9 cellular contexts compared by ENCODE assay signal in the genomic region with DNA sequence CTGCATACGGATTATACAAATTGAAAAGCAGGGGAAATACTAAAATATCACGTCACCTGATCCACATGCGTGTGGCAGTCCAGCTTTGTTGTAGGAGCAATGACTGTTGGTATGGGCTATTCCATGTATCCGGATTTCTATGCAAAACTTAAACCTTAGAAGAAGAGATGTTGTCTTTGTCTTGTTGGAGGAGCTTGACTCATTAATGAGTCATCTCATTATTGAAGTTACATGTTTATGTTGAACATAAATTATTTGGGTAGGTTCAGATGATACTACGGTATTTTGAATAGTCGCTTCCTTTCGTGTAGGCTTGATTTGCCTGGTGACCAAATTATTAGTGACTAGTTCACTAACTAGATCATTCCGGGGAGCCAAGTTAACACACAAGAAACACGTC. TPM values are rescaled to one million over a fixed set of nuclear protein-coding genes. Genes with fewer than 3 reads are reported as not detected.
A peak's percentile ranks its signal among the peaks of the same experiment; 100 is the strongest.
DNase-seq lines count a peak whose midpoint lies in the region; ATAC-seq lines count a peak whose summit lies in the region.
"Had no signal": no experiment of that assay in that cellular context is flagged by ENCODE, and none has a peak within 500 bp of the region (broad histone marks: within the 10 kb centered on the region; RNA-seq: fewer than 3 reads in every experiment).

No MANE protein-coding gene starts in this region.

- no peak for DNase-seq in CD8-positive, alpha-beta memory T cell
- DNase-seq in HPDE6-E6E7 (ENCODE audit: extremely low spot score) (peak; percentile 12), naive B cell (no peak), NCI-H2196 (lab: John Stamatoyannopoulos, UW; ENCODE audit: unreplicated experiment) (no peak)
- no peak for DNase-seq in activated naive CD8-positive, alpha-beta T cell treated with anti-CD3 and anti-CD28 coated beads for 36 hours

- no peak overlapping the region for H3K4me3 ChIP-seq in CD8-positive, alpha-beta memory T cell (ENCODE audit: low read length)

- peaks cover 20 to 48% (median 36%) of the 10 kb centered on the region in 3 donors for H3K4me1 Mint-ChIP-seq in CD8-positive, alpha-beta memory T cell
- H3K4me1 Mint-ChIP-seq in activated naive CD8-positive, alpha-beta T cell treated with anti-CD3 and anti-CD28 coated beads for 36 hours = peaks cover 29% of the 10 kb centered on the region
- peaks cover 12 to 32% (median 21%) of the 10 kb centered on the region in 3 donors for H3K4me1 Mint-ChIP-seq in naive B cell

- H3K4me1 ChIP-seq in CD8-positive, alpha-beta memory T cell (ENCODE audit: insufficient read depth, low read length) = peaks cover 19% of the 10 kb centered on the region

- H3K27ac ChIP-seq in CD8-positive, alpha-beta memory T cell (ENCODE audit: low read depth, low read length) = no peak overlapping the region

- POLR2A ChIA-PET in CD8-positive, alpha-beta memory T cell (lab: Charles Lee) = interaction anchor here (0.8 to 1.2 kb wide), 3 partner anchors 9 to 421 kb away, joined by 3 to 11 read pairs (median 3); a partner anchor contains a TSS

- no peaks in the 10 kb centered on the region for H3K9me3 Mint-ChIP-seq in CD8-positive, alpha-beta memory T cell
- H3K9me3 Mint-ChIP-seq in activated naive CD8-positive, alpha-beta T cell treated with anti-CD3 and anti-CD28 coated beads for 36 hours = no peaks in the 10 kb centered on the region
- no peaks in the 10 kb centered on the region for H3K9me3 Mint-ChIP-seq in naive B cell

- H3K4me3 Mint-ChIP-seq in CD8-positive, alpha-beta memory T cell = peak overlapping the region; percentile 27 to 97 (median 94)
- peak overlapping the region; percentile 92 for H3K4me3 Mint-ChIP-seq in activated naive CD8-positive, alpha-beta T cell treated with anti-CD3 and anti-CD28 coated beads for 36 hours
- peak overlapping the region in 6 of 8 donors; percentile 24 to 96 (median 92) for H3K4me3 Mint-ChIP-seq in naive B cell

- H3K27ac Mint-ChIP-seq in CD8-positive, alpha-beta memory T cell = peak overlapping the region in 2 of 8 donors; percentile 55 to 73
- H3K27ac Mint-ChIP-seq in activated naive CD8-positive, alpha-beta T cell treated with anti-CD3 and anti-CD28 coated beads for 36 hours = no peak overlapping the region
- H3K27ac Mint-ChIP-seq in naive B cell = peak overlapping the region in 1 of 6 donors; percentile 49

- peaks cover 0 to 23% (median 7%) of the 10 kb centered on the region in 3 donors for H3K36me3 Mint-ChIP-seq in CD8-positive, alpha-beta memory T cell
- peaks cover 19% of the 10 kb centered on the region for H3K36me3 Mint-ChIP-seq in activated naive CD8-positive, alpha-beta T cell treated with anti-CD3 and anti-CD28 coated beads for 36 hours
- peaks cover 2 to 7% of the 10 kb centered on the region in 2 donors for H3K36me3 Mint-ChIP-seq in naive B cell

- H3K27me3 ChIP-seq in CD8-positive, alpha-beta memory T cell (ENCODE audit: insufficient read depth, low read length, poor library complexity, severe bottlenecking) = no peaks in the 10 kb centered on the region

- H3K9me3 ChIP-seq in CD8-positive, alpha-beta memory T cell (ENCODE audit: low read length) = no peaks in the 10 kb centered on the region

- CTCF ChIA-PET in CD8-positive, alpha-beta memory T cell (lab: Charles Lee) = interaction anchor here (0.7 to 2.6 kb wide), 20 partner anchors 9 to 413 kb away, joined by 3 to 35 read pairs (median 4); no protein-coding TSS in a partner anchor

- no peaks in the 10 kb centered on the region for H3K36me3 ChIP-seq in CD8-positive, alpha-beta memory T cell (ENCODE audit: insufficient read depth, low read length)

- ATAC-seq in naive B cell (ENCODE audit: low read depth in 2 of 2) (no peak), HG02840 (IDR thresholded peaks at IDR 0.05; ENCODE audit: low FRiP score, unreplicated experiment) (no peak), GM18520 (IDR thresholded peaks at IDR 0.05; ENCODE audit: unreplicated experiment) (no peak), HG02759 (IDR thresholded peaks at IDR 0.05; ENCODE audit: unreplicated experiment) (no peak)

- H3K27me3 Mint-ChIP-seq in CD8-positive, alpha-beta memory T cell = peaks cover 1 to 14% of the 10 kb centered on the region in 2 donors
- peaks cover 5% of the 10 kb centered on the region for H3K27me3 Mint-ChIP-seq in activated naive CD8-positive, alpha-beta T cell treated with anti-CD3 and anti-CD28 coated beads for 36 hours
- H3K27me3 Mint-ChIP-seq in naive B cell = peaks cover 17 to 35% (median 25%) of the 10 kb centered on the region in 3 donors

RNA-seq across cellular contexts. Expression of a gene that starts 0.8 kb away (rescaled TPM):
- 10 to 100 TPM; 42.3 to 46.5 TPM for total RNA-seq in CD8-positive, alpha-beta memory T cell
- 13.3 TPM for polyA plus RNA-seq in CD8-positive, alpha-beta memory T cell
- 10 to 100 TPM; 52.2 to 52.4 TPM for total RNA-seq in activated naive CD8-positive, alpha-beta T cell treated with anti-CD3 and anti-CD28 coated beads for 36 hours
- polyA plus RNA-seq in naive B cell (ENCODE audit: low read depth in 6 of 6) = 10 to 100 TPM in 4 of 6 donors, 1 to 10 TPM in 2; 6.1 to 23.1 (median 15.3) TPM

RNA-seq across cellular contexts. Expression of a gene that starts 25.7 kb away (rescaled TPM):
- total RNA-seq in CD8-positive, alpha-beta memory T cell = not detected
- polyA plus RNA-seq in CD8-positive, alpha-beta memory T cell = not detected
- not detected for total RNA-seq in activated naive CD8-positive, alpha-beta T cell treated with anti-CD3 and anti-CD28 coated beads for 36 hours
- polyA plus RNA-seq in naive B cell (ENCODE audit: low read depth in 6 of 6) = not detected
- total RNA-seq: occipital lobe had no signal
